ENCODE assay signal across 18 cellular contexts in genomic region chr19:33189453-33189852, GRCh38. TPM values are rescaled to one million over a fixed set of nuclear protein-coding genes. Genes with fewer than 3 reads are reported as not detected.
"Had no signal": no experiment of that assay in that cellular context is flagged by ENCODE, and none has a peak within 500 bp of the region (broad histone marks: within the 10 kb centered on the region; RNA-seq: fewer than 3 reads in every experiment).

No MANE protein-coding gene starts in this region.

- H3K9me3 ChIP-seq: SJSA1 had no signal

- DNase-seq: NCI-H1048, NCI-H1417 treated with DMSO at 0.1 percent for 48 hours, NCI-H1694 treated with DMSO at 0.1 percent for 48 hours, NCI-H1930, NCI-H2081, NCI-H2107, NCI-H2227 treated with DMSO at 0.1 percent for 48 hours, NCI-H526 treated with DMSO at 0.1 percent for 48 hours, NCI-H774, Right ventricle myocardium superior, RPMI8226, SIG-M5 had no signal

- H3K4me3 ChIP-seq: SJSA1, SK-N-MC had no signal

- H3K36me3 ChIP-seq: SJSA1 had no signal

- H3K27ac ChIP-seq: SJSA1, SK-N-MC had no signal

RNA-seq across cellular contexts. Expression of gene LRP3, which starts 4.7 kb away (rescaled TPM):
- total RNA-seq: HT-29 had no signal

RNA-seq across cellular contexts. Expression of gene SLC7A10, which starts 36.2 kb away (rescaled TPM):
- total RNA-seq: HT-29, LHCN-M2, MCF 10A, NCI-H460, SJSA1 had no signal

RNA-seq across cellular contexts. Expression of gene WDR88, which starts 57.5 kb away (rescaled TPM):
- total RNA-seq: HT-29, LHCN-M2, MCF 10A, SJSA1 had no signal
